Comparison of ENCODE assay signal across 3 cellular contexts in genomic region chr14:100178691-100179090, GRCh38.
TF ChIP-seq lines count a peak whose summit lies in the region.

No MANE protein-coding gene starts in this region.

TF ChIP-seq in IMR-90, 13 proteins besides CTCF, POLR2A, EP300 and RAD21:
- no peak for TF ChIP-seq FOS (IDR thresholded peaks at IDR 0.05; ENCODE audit: low read depth, low read length)
- no peak for TF ChIP-seq ELK1 (IDR thresholded peaks at IDR 0.05; ENCODE audit: borderline replicate concordance, low read depth, low read length)
- no peak for TF ChIP-seq BHLHE40 (IDR thresholded peaks at IDR 0.05; ENCODE audit: low read depth, low read length)
- no peak for TF ChIP-seq CHD1 (IDR thresholded peaks at IDR 0.05; ENCODE audit: low read depth, low read length)
- TF ChIP-seq MAFK (IDR thresholded peaks at IDR 0.05; ENCODE audit: low read depth, low read length), result no peak
- TF ChIP-seq MXI1 (IDR thresholded peaks at IDR 0.05; ENCODE audit: borderline replicate concordance, low read depth, low read length), result no peak
- TF ChIP-seq USF2 (IDR thresholded peaks at IDR 0.05; ENCODE audit: low read depth, low read length), result no peak
- TF ChIP-seq NFE2L2 (IDR thresholded peaks at IDR 0.05; ENCODE audit: low read depth, low read length), result no peak
- TF ChIP-seq RCOR1 (IDR thresholded peaks at IDR 0.05; ENCODE audit: insufficient replicate concordance, low read length), result no peak

TF ChIP-seq in GM12878, 131 proteins besides CTCF, POLR2A, EP300 and RAD21:
- TF ChIP-seq CBFB (IDR thresholded peaks at IDR 0.05; ENCODE audit: low read depth), result no peak
- peak; percentile 13 for TF ChIP-seq BCL3 (IDR thresholded peaks at IDR 0.05; ENCODE audit: borderline replicate concordance, insufficient read depth, low read depth, low read length, poor library complexity, severe bottlenecking)

TF ChIP-seq in HepG2, 621 proteins besides CTCF, POLR2A, EP300 and RAD21:
- TF ChIP-seq AHR (CRISPR knock-in tag; IDR thresholded peaks at IDR 0.05) (no peak), CHD2 (IDR thresholded peaks at IDR 0.05; ENCODE audit: low read depth, low read length) (no peak), ZNF614 (CRISPR knock-in tag; IDR thresholded peaks at IDR 0.05; ENCODE audit: borderline replicate concordance) (no peak), HMG20B (CRISPR knock-in tag; conservative IDR thresholded peaks at IDR 0.05) (no peak), ZNF329 (CRISPR knock-in tag; IDR thresholded peaks at IDR 0.05; ENCODE audit: low read depth) (peak; percentile 97), SNAPC2 (CRISPR knock-in tag; IDR thresholded peaks at IDR 0.05) (no peak)
